ENCODE assay signal across 21 cellular contexts in genomic region chr5:53431665-53432064, GRCh38. TPM values are rescaled to one million over a fixed set of nuclear protein-coding genes. Genes with fewer than 3 reads are reported as not detected.
"Had no signal": no experiment of that assay in that cellular context is flagged by ENCODE, and none has a peak within 500 bp of the region (broad histone marks: within the 10 kb centered on the region; RNA-seq: fewer than 3 reads in every experiment).

No MANE protein-coding gene starts in this region.

- H3K27me3 ChIP-seq: colonic mucosa, foreskin keratinocyte, transverse colon had no signal

- H3K4me1 ChIP-seq: colonic mucosa, foreskin keratinocyte, psoas muscle, transverse colon had no signal

- FAIRE-seq: islet of Langerhans had no signal

- H3K27ac ChIP-seq: colonic mucosa, psoas muscle, transverse colon, WERI-Rb-1 had no signal

- H3K36me3 Mint-ChIP-seq: naive thymus-derived CD8-positive, alpha-beta T cell had no signal

- H3K27ac Mint-ChIP-seq: activated CD4-positive, alpha-beta T cell treated with anti-CD3 and anti-CD28 coated beads for 36 hours; activated CD8-positive, alpha-beta T cell treated with anti-CD3 and anti-CD28 coated beads, Interleukin-2, amount 10 ng/mL, durations not matched to agents 7 days and 5 days; activated T-helper 1 cell treated with anti-CD3 and anti-CD28 coated beads, Interleukin-12 subunit alpha, Interleukin-12 subunit beta, Interleukin-2, Interleukin-4 antibody, amounts not matched to agents 30 ng/mL and 10 ng/mL and 1 ng/mL, durations not matched to agents 14 hours and 24 hours and 36 hours; naive thymus-derived CD8-positive, alpha-beta T cell had no signal

- H3K36me3 ChIP-seq: colonic mucosa, transverse colon, WERI-Rb-1 had no signal

- H3K4me3 ChIP-seq: colonic mucosa, mucosa of descending colon, psoas muscle, transverse colon had no signal

- H3K9me3 Mint-ChIP-seq: activated T-helper 1 cell treated with anti-CD3 and anti-CD28 coated beads, Interleukin-12 subunit alpha, Interleukin-12 subunit beta, Interleukin-2, Interleukin-4 antibody, amounts not matched to agents 30 ng/mL and 10 ng/mL and 1 ng/mL, durations not matched to agents 14 hours and 24 hours and 36 hours; naive thymus-derived CD8-positive, alpha-beta T cell had no signal

- H3K4me3 Mint-ChIP-seq: activated CD4-positive, alpha-beta T cell treated with anti-CD3 and anti-CD28 coated beads for 36 hours; activated CD8-positive, alpha-beta T cell treated with anti-CD3 and anti-CD28 coated beads, Interleukin-2, amount 10 ng/mL, durations not matched to agents 7 days and 5 days; activated T-helper 1 cell treated with anti-CD3 and anti-CD28 coated beads, Interleukin-12 subunit alpha, Interleukin-12 subunit beta, Interleukin-2, Interleukin-4 antibody, amounts not matched to agents 30 ng/mL and 10 ng/mL and 1 ng/mL, durations not matched to agents 14 hours and 24 hours and 36 hours; naive thymus-derived CD8-positive, alpha-beta T cell had no signal

- H3K4me1 Mint-ChIP-seq: activated CD4-positive, alpha-beta T cell treated with anti-CD3 and anti-CD28 coated beads for 36 hours; naive thymus-derived CD8-positive, alpha-beta T cell had no signal

- H3K9me3 ChIP-seq: colonic mucosa, mucosa of descending colon, psoas muscle, transverse colon had no signal

- DNase-seq: activated CD4-positive, alpha-beta T cell treated with anti-CD3 and anti-CD28 coated beads for 36 hours; activated CD8-positive, alpha-beta memory T cell treated with anti-CD3 and anti-CD28 coated beads, Interleukin-2, amount 50 U/mL, for 48 hours; activated CD8-positive, alpha-beta T cell treated with anti-CD3 and anti-CD28 coated beads, Interleukin-2, amount 10 ng/mL, durations not matched to agents 7 days and 5 days; activated naive CD4-positive, alpha-beta T cell; caudate nucleus; colonic mucosa; effector memory CD4-positive, alpha-beta T cell; foreskin keratinocyte; mammary epithelial cell; mucosa of descending colon; naive thymus-derived CD8-positive, alpha-beta T cell; nucleus accumbens; psoas muscle; stimulated activated CD4-positive, alpha-beta T cell treated with anti-CD3 and anti-CD28 coated beads, Interleukin-12 subunit alpha, Interleukin-12 subunit beta, amount 100 ng/mL, for 4 hours; stimulated activated naive CD4-positive, alpha-beta T cell; substantia nigra; T1000; transverse colon; WERI-Rb-1 had no signal

RNA-seq across cellular contexts. Expression of gene FST, which starts 48.8 kb away (rescaled TPM):
- total RNA-seq: activated CD8-positive, alpha-beta T cell treated with anti-CD3 and anti-CD28 coated beads, Interleukin-2, amount 10 ng/mL, durations not matched to agents 7 days and 5 days had no signal
